ENCODE assay signal across 8 cellular contexts in the genomic region with DNA sequence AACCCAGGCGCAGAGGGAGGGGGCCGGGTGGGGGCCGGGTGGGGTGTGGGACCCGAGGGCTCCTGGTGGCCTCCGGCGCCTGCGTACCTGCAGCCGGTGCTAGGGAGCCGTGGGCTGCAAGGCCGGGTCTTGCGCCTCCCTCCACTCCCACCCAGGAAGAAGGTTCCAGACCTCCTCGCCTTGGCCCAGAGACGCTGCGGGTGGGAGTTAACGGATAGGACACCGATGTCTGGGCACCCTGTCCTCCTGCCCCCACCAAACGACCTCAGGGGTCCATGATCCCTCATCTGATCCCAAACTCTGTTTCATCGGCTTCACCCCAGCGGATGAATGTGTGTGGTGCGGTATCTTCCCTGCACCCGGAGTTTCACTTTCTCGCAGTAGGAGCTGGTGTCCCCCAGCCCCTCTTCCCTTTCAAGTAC. TPM values are rescaled to one million over a fixed set of nuclear protein-coding genes. Genes with fewer than 3 reads are reported as not detected.
DNase-seq lines count a peak whose midpoint lies in the region; ATAC-seq and TF ChIP-seq lines count a peak whose summit lies in the region.

No MANE protein-coding gene starts in this region.

- POLR2A ChIA-PET in MCF 10A (lab: Yijun Ruan, JAX) = interaction anchor here (3.0 kb wide), 1 partner anchor 318 kb away, joined by 15 read pairs; the partner anchor contains the start of gene STX18

- H3K4me2 ChIP-seq in BLaER1 treated with 17β-estradiol and CSF1 and Interleukin-3, amounts not matched to agents 10 nM and 100 nM = peak overlapping the region; percentile 97 to 100 (median 99)

- H3K4me1 ChIP-seq in BLaER1 treated with 17β-estradiol and CSF1 and Interleukin-3, amounts not matched to agents 10 nM and 100 nM = peaks cover 29 to 51% (median 29%) of the 10 kb centered on the region in 10 experiments; a peak in 18 of 20 replicates
- H3K4me1 ChIP-seq in HUES6 (ENCODE audit: control insufficient read depth, insufficient read depth, low read length) (peaks cover 41% of the 10 kb centered on the region), uterus (peaks cover 0 to 3% of the 10 kb centered on the region in 2 donors)

- H3K36me3 ChIP-seq in BLaER1 treated with 17β-estradiol and CSF1 and Interleukin-3, amounts not matched to agents 10 nM and 100 nM = no peaks in the 10 kb centered on the region
- H3K36me3 ChIP-seq in HUES6 (ENCODE audit: control insufficient read depth, insufficient read depth, low read length) (no peaks in the 10 kb centered on the region; the same call in 1 of the 2 replicates), uterus (no peaks in the 10 kb centered on the region)

- intact Hi-C loops in MCF 10A (cut with micrococcal nuclease) = no loop called here
- intact Hi-C loops in uterus (cut with DNase I; ENCODE audit: low total_unique reads) = no loop called here

- H3K36me3 Mint-ChIP-seq in MCF 10A (ENCODE audit: insufficient read depth, unreplicated experiment) = peaks cover 15% of the 10 kb centered on the region
- peaks cover 10% of the 10 kb centered on the region for H3K36me3 Mint-ChIP-seq in memory B cell

- peaks cover 0 to 95% (median 83%) of the 10 kb centered on the region in 11 experiments; a peak in 19 of 22 replicates for H4K20me1 ChIP-seq in BLaER1 treated with 17β-estradiol and CSF1 and Interleukin-3, amounts not matched to agents 10 nM and 100 nM

- TF ChIP-seq POLR2A in uterus (IDR thresholded peaks at IDR 0.05) = peak in 1 of 2 donors; percentile 12

- H3K27ac Mint-ChIP-seq in MCF 10A (ENCODE audit: low read depth, unreplicated experiment) = peak overlapping the region; percentile 73
- H3K27ac Mint-ChIP-seq in memory B cell = no peak overlapping the region

- H3K4me3 ChIP-seq in BLaER1 treated with 17β-estradiol and CSF1 and Interleukin-3, amounts not matched to agents 10 nM and 100 nM = peak overlapping the region; percentile 57 to 75 (median 66)
- H3K4me3 ChIP-seq in HUES6 (ENCODE audit: low read depth, low read length) (peak overlapping the region; percentile 62), uterus (peak overlapping the region; percentile 59 to 83)

- H3K27ac ChIP-seq in BLaER1 treated with 17β-estradiol and CSF1 and Interleukin-3, amounts not matched to agents 10 nM and 100 nM = no peak overlapping the region
- no peak overlapping the region; the same call in 1 of the 2 replicates for H3K27ac ChIP-seq in HUES6 (ENCODE audit: low read depth, low read length)
- peak overlapping the region; percentile 76 to 83 for H3K27ac ChIP-seq in uterus

- H3K27me3 ChIP-seq in BLaER1 treated with 17β-estradiol and CSF1 and Interleukin-3, amounts not matched to agents 10 nM and 100 nM = peaks cover 99 to 100% (median 100%) of the 10 kb centered on the region in 11 experiments
- H3K27me3 ChIP-seq in HUES6 (ENCODE audit: control insufficient read depth, insufficient read depth, low read length) (peaks cover 95% of the 10 kb centered on the region), uterus (peaks cover 7 to 25% of the 10 kb centered on the region in 2 donors)

- CTCF ChIA-PET in MCF 10A (lab: Yijun Ruan, JAX) = interaction anchor here (0.6 kb wide), 1 partner anchor 76 kb away, joined by 3 read pairs; no protein-coding TSS in a partner anchor

- DNase-seq in MCF 10A (ENCODE audit: unreplicated experiment) (peak; percentile 23), memory B cell (ENCODE audit: low spot score in 2 of 2) (no peak), uterus (no peak), NCI-H2029 treated with DMSO at 0.1 percent for 48 hours (lab: John Stamatoyannopoulos, UW) (no peak), NCI-H2196 (lab: John Stamatoyannopoulos, UW; ENCODE audit: unreplicated experiment) (no peak), NCI-H2081 (lab: John Stamatoyannopoulos, UW) (no peak)

- TF ChIP-seq CTCF in MCF 10A (IDR thresholded peaks at IDR 0.05; ENCODE audit: unreplicated experiment) = no peak
- TF ChIP-seq CTCF in uterus (IDR thresholded peaks at IDR 0.05) = peak in 1 of 4 experiments; percentile 5

- H3K4me1 Mint-ChIP-seq in MCF 10A (ENCODE audit: insufficient read depth, unreplicated experiment) = no peaks in the 10 kb centered on the region
- peaks cover 13% of the 10 kb centered on the region for H3K4me1 Mint-ChIP-seq in memory B cell

- peaks cover 0 to 13% (median 0%) of the 10 kb centered on the region in 11 experiments; a peak in 7 of 22 replicates for H3K9me3 ChIP-seq in BLaER1 treated with 17β-estradiol and CSF1 and Interleukin-3, amounts not matched to agents 10 nM and 100 nM (replicated peaks in 1 of 11)
- no peaks in the 10 kb centered on the region for H3K9me3 ChIP-seq in HUES6 (ENCODE audit: control insufficient read depth, insufficient read depth, low read depth, low read length)
- H3K9me3 ChIP-seq in uterus = no peaks in the 10 kb centered on the region

- no TSS peak for BruUV-seq in MCF 10A (replicated peaks; lab: Mats Ljungman, UMichigan)

- H3K9me3 Mint-ChIP-seq in MCF 10A (ENCODE audit: unreplicated experiment) (no peaks in the 10 kb centered on the region), memory B cell (peaks cover 1% of the 10 kb centered on the region)

- H3K27me3 Mint-ChIP-seq in MCF 10A (ENCODE audit: insufficient read depth, unreplicated experiment) (peaks cover 12% of the 10 kb centered on the region), memory B cell (peaks cover 27% of the 10 kb centered on the region)

- peak overlapping the region; percentile 79 for H3K4me3 Mint-ChIP-seq in MCF 10A (ENCODE audit: unreplicated experiment)
- peak overlapping the region; percentile 88 for H3K4me3 Mint-ChIP-seq in memory B cell

- ATAC-seq in memory B cell (ENCODE audit: low read depth) = no peak

- H3K9ac ChIP-seq in BLaER1 treated with 17β-estradiol and CSF1 and Interleukin-3, amounts not matched to agents 10 nM and 100 nM = peak overlapping the region in 5 of 11 experiments; percentile 39 to 74 (median 64); a peak in 5 of 22 replicates
- H3K9ac ChIP-seq in HUES6 (ENCODE audit: low read length) = peak overlapping the region; percentile 77

RNA-seq across cellular contexts. Expression of gene MSX1, which starts 0.9 kb away (rescaled TPM):
- total RNA-seq in MCF 10A (2022) (3.6 and 3.9 TPM in 2 replicates), uterus (10 to 100 TPM; 19.7 to 33.0 (median 23.8) TPM)

Comparison
In these comparisons a context has a peak if more than half of its experiments do, and no peak if none do; other contexts are left out.
1. H3K27ac ChIP-seq: peak in uterus (2 of 2); none in BLaER1 treated with 17β-estradiol and CSF1 and Interleukin-3, amounts not matched to agents 10 nM and 100 nM (0 of 11) and HUES6 (single experiment).
2. Peak in every context shown above with its lines, with median percentiles within 50 percentile points of each other: H3K4me3 ChIP-seq.